ENCODE assay signal across 8 cellular contexts in the genomic region with DNA sequence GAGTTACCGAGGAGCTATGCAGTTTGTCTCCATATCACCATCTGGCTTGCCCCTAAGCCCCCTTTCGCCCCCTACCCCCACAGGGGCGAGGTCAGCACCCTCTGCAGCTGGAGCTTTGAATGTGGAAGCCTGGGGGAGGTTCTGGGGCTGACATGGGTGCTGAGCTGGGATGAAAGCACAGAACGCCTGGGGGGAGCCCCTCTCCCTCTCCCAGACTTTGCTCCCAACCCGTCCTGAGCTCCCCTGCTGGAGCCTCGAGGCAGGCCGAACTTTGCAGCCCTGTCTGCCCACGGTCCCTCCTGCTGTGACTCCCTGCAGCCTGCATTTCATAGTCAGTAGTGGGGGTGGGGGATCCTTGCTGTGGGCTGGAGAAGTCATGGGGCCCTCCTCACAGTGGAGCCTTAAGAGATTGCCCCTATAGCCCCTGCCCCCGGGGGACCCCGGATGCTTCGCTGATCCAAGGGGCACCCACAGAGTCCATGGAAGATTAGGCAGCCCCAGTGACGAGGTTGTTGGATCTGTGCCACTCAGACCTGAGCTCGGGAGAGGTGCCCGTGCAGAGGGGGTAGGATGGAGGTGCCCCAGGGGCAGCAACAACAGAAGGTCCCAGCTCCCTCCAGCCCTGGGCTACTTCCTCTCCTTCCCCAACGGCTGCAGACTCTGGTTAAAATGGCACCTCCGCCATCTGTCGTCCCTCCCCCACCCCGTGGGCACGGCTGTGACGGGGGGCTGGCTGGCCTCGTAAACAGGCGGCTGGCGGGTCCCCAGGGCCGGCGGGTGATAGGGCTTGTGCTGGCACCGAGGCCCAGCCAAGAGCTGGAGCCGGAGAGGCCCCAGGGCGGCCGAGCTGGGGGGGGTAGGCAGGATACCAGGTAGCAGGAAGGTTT.
DNase-seq lines count a peak whose midpoint lies in the region; ATAC-seq and TF ChIP-seq lines count a peak whose summit lies in the region.

No MANE protein-coding gene starts in this region.

- peak in 1 of 2 donors; percentile 46 for TF ChIP-seq EP300 in tibial nerve (IDR thresholded peaks at IDR 0.05)

- H4K20me1 ChIP-seq in OCI-LY7 (ENCODE audit: insufficient read depth, low read length): no peaks in the 10 kb centered on the region

- whole genome bisulfite sequencing in tibial nerve, 2 donors: 14 to 24% methylated on average over 21 to 26 of the region's 29 CpGs

- H3K4me3 ChIP-seq in OCI-LY7 (ENCODE audit: low read depth, low read length, poor library complexity, severe bottlenecking) (no peak overlapping the region), tibial nerve (peak overlapping the region in 1 of 4 donors; percentile 13)

- H3K4me1 ChIP-seq in OCI-LY7 (ENCODE audit: insufficient read depth, low read length, poor library complexity, severe bottlenecking) (peaks cover 24% of the 10 kb centered on the region), tibial nerve (peaks cover 11 to 61% (median 34%) of the 10 kb centered on the region in 4 donors)

- intact Hi-C loops in OCI-LY7 (cut with micrococcal nuclease; ENCODE audit: unreplicated experiment): no loop called here

- H3K9me3 ChIP-seq in OCI-LY7 (ENCODE audit: low read length) (no peaks in the 10 kb centered on the region), tibial nerve (no peaks in the 10 kb centered on the region)

- TF ChIP-seq POLR2A in tibial nerve (IDR thresholded peaks at IDR 0.05): no peak

- H3K36me3 ChIP-seq in OCI-LY7 (ENCODE audit: insufficient read depth, low read length) (no peaks in the 10 kb centered on the region), tibial nerve (no peaks in the 10 kb centered on the region)

- H3K27ac ChIP-seq in OCI-LY7 (ENCODE audit: low read depth, low read length, poor library complexity, severe bottlenecking) (no peak overlapping the region), caudate nucleus (ENCODE audit: low read depth, low read length) (peak overlapping the region; percentile 99), tibial nerve (peak overlapping the region; percentile 92 to 100 (median 98))

- H3K27me3 ChIP-seq in tibial nerve: no peaks in the 10 kb centered on the region

- H2AFZ ChIP-seq in OCI-LY7 (ENCODE audit: low read length): peak overlapping the region; percentile 40

- H3K9me2 ChIP-seq in OCI-LY7 (ENCODE audit: insufficient read depth, low read length): no peaks in the 10 kb centered on the region

- CTCF ChIA-PET in OCI-LY7 (lab: Charles Lee; ENCODE audit: unreplicated experiment): interaction anchor here (0.5 kb wide), 1 partner anchor 135 kb away, joined by 3 read pairs; no protein-coding TSS in a partner anchor

- no peaks in the 10 kb centered on the region for H3K79me2 ChIP-seq in OCI-LY7 (ENCODE audit: insufficient read depth, low read depth, low read length)

- ATAC-seq in HG03139 (IDR thresholded peaks at IDR 0.05; ENCODE audit: unreplicated experiment): no peak

- POLR2A ChIA-PET in OCI-LY7 (lab: Charles Lee): interaction anchor here (0.5 to 1.2 kb wide), 3 partner anchors 11 to 121 kb away, joined by 3 to 7 read pairs (median 5); no protein-coding TSS in a partner anchor

- no TSS peak for BruUV-seq in OCI-LY7 (replicated peaks; lab: Mats Ljungman, UMichigan)

- DNase-seq in NCI-H1417 (lab: John Stamatoyannopoulos, UW) (peak in 2 of 3 experiments; percentile 74 to 81), NCI-H1417 treated with DMSO at 0.1 percent for 48 hours (lab: John Stamatoyannopoulos, UW) (no peak), OCI-LY7 (ENCODE audit: low spot score) (peak; percentile 34), caudate nucleus (lab: John Stamatoyannopoulos, UW) (peak in 51 of 61 donors; percentile 29 to 80 (median 53)), mucosa of gallbladder (ENCODE audit: low spot score) (peak; percentile 36), tibial nerve (ENCODE audit: low spot score in 2 of 2) (no peak), NCI-H187 (lab: John Stamatoyannopoulos, UW) (no peak)

- TF ChIP-seq CTCF in OCI-LY7 (conservative IDR thresholded peaks at IDR 0.05; ENCODE audit: low read length): no peak
- TF ChIP-seq CTCF in tibial nerve (IDR thresholded peaks at IDR 0.05): peak in 1 of 5 experiments; percentile 14

- H3K4me2 ChIP-seq in OCI-LY7 (ENCODE audit: low read length): peak overlapping the region; percentile 47; the same call in 1 of the 2 replicates

Comparison
In these comparisons a context has a peak if more than half of its experiments do, and no peak if none do; other contexts are left out.
1. DNase-seq: peak in NCI-H1417 (2 of 3), OCI-LY7 (single experiment), caudate nucleus (51 of 61) and mucosa of gallbladder (single experiment); none in NCI-H1417 treated with DMSO at 0.1 percent for 48 hours (single experiment), tibial nerve (0 of 2) and NCI-H187 (0 of 2).